ENCODE assay signal across 14 cellular contexts in the genomic region with DNA sequence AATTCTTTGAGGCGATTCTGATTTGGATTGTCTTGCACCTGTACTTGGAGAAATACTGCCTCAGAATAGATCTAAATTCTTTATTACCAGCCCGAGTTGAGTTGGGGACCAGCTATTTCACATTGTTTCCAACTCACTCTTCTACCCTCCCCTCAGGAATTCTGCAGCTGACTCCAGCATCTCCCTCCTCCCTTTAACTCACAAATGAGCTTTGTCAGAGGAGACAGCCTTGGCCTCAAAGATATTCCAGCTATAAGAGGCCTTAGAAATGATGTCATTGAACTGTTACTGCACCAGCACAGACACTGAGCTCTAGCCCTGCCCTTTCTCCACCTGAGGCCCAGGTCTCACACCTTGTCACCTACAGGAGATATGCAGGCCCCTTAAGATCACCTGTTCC.
DNase-seq lines count a peak whose midpoint lies in the region; ATAC-seq, FAIRE-seq and TF ChIP-seq lines count a peak whose summit lies in the region.
"Had no signal": no experiment of that assay in that cellular context is flagged by ENCODE, and none has a peak within 500 bp of the region (broad histone marks: within the 10 kb centered on the region; RNA-seq: fewer than 3 reads in every experiment).

No MANE protein-coding gene starts in this region.

- DNase-seq in Ammon's horn (ENCODE audit: low spot score) (peak; percentile 48), NT2/D1 (ENCODE audit: low read depth, low spot score) (peak; percentile 46), iPS DF 19.7 (ENCODE audit: low read depth, low spot score) (peak; percentile 68), neuronal stem cell (ENCODE audit: low spot score) (peak; percentile 59), GM10248 (ENCODE audit: extremely low spot score) (no peak), GM12891 (ENCODE audit: insufficient read length, low spot score) (no peak)
- no peak for DNase-seq in activated CD8-positive, alpha-beta T cell treated with anti-CD3 and anti-CD28 coated beads, Interleukin-2, amount 10 ng/mL, durations not matched to agents 7 days and 5 days
- DNase-seq in activated T-cell treated with anti-CD3 and anti-CD28 coated beads, Interleukin-2, amount 50 U/mL, for 1 hour: no peak
- DNase-seq: activated naive CD4-positive, alpha-beta T cell; effector memory CD8-positive, alpha-beta T cell; NCI-H2029; substantia nigra had no signal

- no peak overlapping the region for H3K27ac ChIP-seq in neuronal stem cell (replicated peaks; ENCODE audit: low read length)

- no peaks in the 10 kb centered on the region for H3K4me1 Mint-ChIP-seq in activated CD8-positive, alpha-beta T cell treated with anti-CD3 and anti-CD28 coated beads, Interleukin-2, amount 10 ng/mL, durations not matched to agents 7 days and 5 days (ENCODE audit: low read depth)

- no peak overlapping the region for H3K27ac Mint-ChIP-seq in activated CD8-positive, alpha-beta T cell treated with anti-CD3 and anti-CD28 coated beads, Interleukin-2, amount 10 ng/mL, durations not matched to agents 7 days and 5 days
- H3K27ac Mint-ChIP-seq: effector memory CD8-positive, alpha-beta T cell had no signal

- H3K9me3 Mint-ChIP-seq in activated CD8-positive, alpha-beta T cell treated with anti-CD3 and anti-CD28 coated beads, Interleukin-2, amount 10 ng/mL, durations not matched to agents 7 days and 5 days (ENCODE audit: insufficient read depth): no peaks in the 10 kb centered on the region
- H3K9me3 Mint-ChIP-seq: effector memory CD8-positive, alpha-beta T cell had no signal

- no peak overlapping the region for H4K8ac ChIP-seq in neuronal stem cell (ENCODE audit: low read depth, low read length)

- no peak overlapping the region for H2BK5ac ChIP-seq in neuronal stem cell (ENCODE audit: low read length)

- no peak for ATAC-seq in activated CD8-positive, alpha-beta T cell treated with anti-CD3 and anti-CD28 coated beads, Interleukin-2, amount 10 ng/mL, durations not matched to agents 7 days and 5 days
- ATAC-seq: activated CD4-positive, CD25-positive, alpha-beta regulatory T cell treated with anti-CD3 and anti-CD28 coated beads, Interleukin-2, amount 50 U/mL, for 24 hours; effector memory CD8-positive, alpha-beta T cell had no signal

- no peak overlapping the region for H2AK5ac ChIP-seq in neuronal stem cell (ENCODE audit: low read depth, low read length)

- no peak overlapping the region for H2BK12ac ChIP-seq in neuronal stem cell (ENCODE audit: low read length)

- no peak for TF ChIP-seq CTCF in GM10248 (IDR thresholded peaks at IDR 0.05; ENCODE audit: control extremely low read depth, extremely low read depth, low read depth, missing control alignments)

- FAIRE-seq in GM12891 (lab: Jason Lieb, UNC): no peak
- FAIRE-seq: D721Med had no signal

- no peak overlapping the region for H3K4ac ChIP-seq in neuronal stem cell (ENCODE audit: low read length)

- H3K4me3 ChIP-seq in NT2/D1 (ENCODE audit: insufficient read length, low read depth): no peak overlapping the region
- H3K4me3 ChIP-seq in neuronal stem cell (ENCODE audit: low read length in 2 of 2): no peak overlapping the region

- H3K9me3 ChIP-seq in NT2/D1 (ENCODE audit: insufficient read depth, low read length) (no peaks in the 10 kb centered on the region), neuronal stem cell (replicated peaks in 1 of 2; ENCODE audit: control insufficient read depth in 2 of 2, insufficient read depth in 1 of 2, low read depth in 1 of 2, low read length in 2 of 2) (no peaks in the 10 kb centered on the region)

- CTCF ChIA-PET in activated CD8-positive, alpha-beta T cell treated with anti-CD3 and anti-CD28 coated beads, Interleukin-2, amount 10 ng/mL, durations not matched to agents 7 days and 5 days (lab: Charles Lee): no interaction called here
- CTCF ChIA-PET in GM10248 (lab: Yijun Ruan, JAX): no interaction called here

- no peaks in the 10 kb centered on the region for H3K36me3 ChIP-seq in NT2/D1 (ENCODE audit: insufficient read depth, insufficient read length, low read length)
- no peaks in the 10 kb centered on the region for H3K36me3 ChIP-seq in neuronal stem cell (replicated peaks in 1 of 2; ENCODE audit: control insufficient read depth in 2 of 2, insufficient read depth in 2 of 2, low read length in 2 of 2)

- no peak overlapping the region for H2BK15ac ChIP-seq in neuronal stem cell (ENCODE audit: low read length)

- H2BK120ac ChIP-seq in neuronal stem cell (ENCODE audit: low read depth, low read length): no peak overlapping the region

- H4K91ac ChIP-seq in neuronal stem cell (ENCODE audit: low read depth, low read length, poor library complexity): no peak overlapping the region

- H3K18ac ChIP-seq in neuronal stem cell (ENCODE audit: low read length): no peak overlapping the region

- no peak overlapping the region for H3K23ac ChIP-seq in neuronal stem cell (ENCODE audit: low read depth, low read length, poor library complexity)

- H3K4me2 ChIP-seq in neuronal stem cell (ENCODE audit: insufficient read depth, low read length, poor library complexity, severe bottlenecking): no peak overlapping the region

- no peaks in the 10 kb centered on the region for H3K36me3 Mint-ChIP-seq in activated CD8-positive, alpha-beta T cell treated with anti-CD3 and anti-CD28 coated beads, Interleukin-2, amount 10 ng/mL, durations not matched to agents 7 days and 5 days (ENCODE audit: low read depth)

- POLR2A ChIA-PET in activated CD8-positive, alpha-beta T cell treated with anti-CD3 and anti-CD28 coated beads, Interleukin-2, amount 10 ng/mL, durations not matched to agents 7 days and 5 days (lab: Charles Lee): no interaction called here
- POLR2A ChIA-PET in GM10248 (lab: Yijun Ruan, JAX): no interaction called here

- H2AFZ ChIP-seq in neuronal stem cell (ENCODE audit: low read length): no peak overlapping the region

- peaks cover 3% of the 10 kb centered on the region for H3K4me1 ChIP-seq in NT2/D1 (ENCODE audit: insufficient read depth, insufficient read length)
- peaks cover 2 to 4% of the 10 kb centered on the region in 2 donors for H3K4me1 ChIP-seq in neuronal stem cell (ENCODE audit: control insufficient read depth in 2 of 2, insufficient read depth in 1 of 2, low read depth in 1 of 2, low read length in 2 of 2)

- no peak overlapping the region for H3K9ac ChIP-seq in NT2/D1 (ENCODE audit: insufficient read length, low read depth)
- no peak overlapping the region for H3K9ac ChIP-seq in neuronal stem cell (ENCODE audit: low read depth, low read length, poor library complexity)

- no peaks in the 10 kb centered on the region for H3K79me1 ChIP-seq in neuronal stem cell (ENCODE audit: low read depth, low read length)

- no peak overlapping the region for H3K4me3 Mint-ChIP-seq in activated CD8-positive, alpha-beta T cell treated with anti-CD3 and anti-CD28 coated beads, Interleukin-2, amount 10 ng/mL, durations not matched to agents 7 days and 5 days
- H3K4me3 Mint-ChIP-seq: effector memory CD8-positive, alpha-beta T cell had no signal

- H3K14ac ChIP-seq in neuronal stem cell (ENCODE audit: low read length): no peak overlapping the region

- TF ChIP-seq POLR2A in GM12891 (IDR thresholded peaks at IDR 0.05; ENCODE audit: low read depth, low read length): no peak

- no CpG with 5 or more reads among the region's 2 CpGs for WGBS in neuronal stem cell (ENCODE audit: extremely low coverage in 2 of 2, insufficient read length in 2 of 2, insufficient replicate concordance in 1 of 2), 2 donors

- H3K27me3 Mint-ChIP-seq in activated CD8-positive, alpha-beta T cell treated with anti-CD3 and anti-CD28 coated beads, Interleukin-2, amount 10 ng/mL, durations not matched to agents 7 days and 5 days (ENCODE audit: low read depth): no peaks in the 10 kb centered on the region
- H3K27me3 Mint-ChIP-seq: effector memory CD8-positive, alpha-beta T cell had no signal

- no peaks in the 10 kb centered on the region for H3K27me3 ChIP-seq in NT2/D1 (ENCODE audit: insufficient read depth, insufficient read length)
- no peaks in the 10 kb centered on the region for H3K27me3 ChIP-seq in neuronal stem cell (ENCODE audit: control insufficient read depth in 3 of 3, insufficient read depth in 3 of 3, low read depth in 1 of 3, low read length in 3 of 3)

TF ChIP-seq in GM12891, 5 proteins besides CTCF, POLR2A, EP300 and RAD21:
- TF ChIP-seq POLR2AphosphoS5 (IDR thresholded peaks at IDR 0.05; ENCODE audit: low read depth, low read length) (no peak), POU2F2 (IDR thresholded peaks at IDR 0.05; ENCODE audit: low read depth, low read length) (no peak), SPI1 (IDR thresholded peaks at IDR 0.05; ENCODE audit: low read depth, low read length) (no peak), PAX5 (IDR thresholded peaks at IDR 0.05; ENCODE audit: insufficient read depth, low read length, severe bottlenecking) (no peak), TAF1 (IDR thresholded peaks at IDR 0.05; ENCODE audit: low read depth, low read length) (no peak)

Comparison
In these comparisons a context has a peak if more than half of its experiments do, and no peak if none do; other contexts are left out.
1. DNase-seq: peak in Ammon's horn (single experiment), NT2/D1 (single experiment), iPS DF 19.7 (single experiment) and neuronal stem cell (single experiment); none in activated CD8-positive, alpha-beta T cell treated with anti-CD3 and anti-CD28 coated beads, Interleukin-2, amount 10 ng/mL, durations not matched to agents 7 days and 5 days (single experiment), activated T-cell treated with anti-CD3 and anti-CD28 coated beads, Interleukin-2, amount 50 U/mL, for 1 hour (single experiment), GM10248 (single experiment) and GM12891 (single experiment).